8 cellular contexts compared by ENCODE assay signal in genomic region chr14:64388533-64389243, GRCh38. TPM values are rescaled to one million over a fixed set of nuclear protein-coding genes. Genes with fewer than 3 reads are reported as not detected.
DNase-seq lines count a peak whose midpoint lies in the region; ATAC-seq and TF ChIP-seq lines count a peak whose summit lies in the region.

No MANE protein-coding gene starts in this region.

- intact Hi-C loops in activated T-helper 1 cell treated with anti-CD3 and anti-CD28 coated beads, Interleukin-12 subunit alpha, Interleukin-12 subunit beta, Interleukin-2, Interleukin-4 antibody, amounts not matched to agents 30 ng/mL and 10 ng/mL and 1 ng/mL, durations not matched to agents 14 hours and 24 hours and 36 hours (cut with micrococcal nuclease) = loop anchor here (1.0 to 5.0 kb wide), 12 partner anchors 50 to 846 kb away; partner anchors contain the start of genes CHURC1, FNTB, HSPA2 and MAX

- peaks cover 54% of the 10 kb centered on the region for H3K79me2 ChIP-seq in osteoblast (ENCODE audit: insufficient read depth, low read length)

- H4K20me1 ChIP-seq in osteoblast (ENCODE audit: insufficient read depth, low read length) = no peaks in the 10 kb centered on the region

- peak overlapping the region; percentile 95 for H3K27ac ChIP-seq in C4-2B
- H3K27ac ChIP-seq in osteoblast (ENCODE audit: low read depth, low read length) = peak overlapping the region; percentile 65

- H2AFZ ChIP-seq in osteoblast (ENCODE audit: low read length) = peak overlapping the region; percentile 95

- H3K4me1 ChIP-seq in osteoblast (ENCODE audit: insufficient read depth, low read length) = no peaks in the 10 kb centered on the region

- no peaks in the 10 kb centered on the region for H3K9me3 ChIP-seq in osteoblast (ENCODE audit: low read depth, low read length)

- H3K27me3 Mint-ChIP-seq in activated T-helper 1 cell treated with anti-CD3 and anti-CD28 coated beads, Interleukin-12 subunit alpha, Interleukin-12 subunit beta, Interleukin-2, Interleukin-4 antibody, amounts not matched to agents 30 ng/mL and 10 ng/mL and 1 ng/mL, durations not matched to agents 14 hours and 24 hours and 36 hours (ENCODE audit: insufficient read depth) = no peaks in the 10 kb centered on the region

- H3K36me3 ChIP-seq in osteoblast (ENCODE audit: insufficient read depth, low read length) = peaks cover 5% of the 10 kb centered on the region

- H3K4me3 ChIP-seq in osteoblast (ENCODE audit: insufficient read depth, low read length) = peak overlapping the region; percentile 78

- H3K27ac Mint-ChIP-seq in activated T-helper 1 cell treated with anti-CD3 and anti-CD28 coated beads, Interleukin-12 subunit alpha, Interleukin-12 subunit beta, Interleukin-2, Interleukin-4 antibody, amounts not matched to agents 30 ng/mL and 10 ng/mL and 1 ng/mL, durations not matched to agents 14 hours and 24 hours and 36 hours = peak overlapping the region; percentile 90

- peak overlapping the region; percentile 94 for H3K4me2 ChIP-seq in osteoblast (ENCODE audit: insufficient read depth, low read length)

- TF ChIP-seq CTCF in C4-2B (conservative IDR thresholded peaks at IDR 0.05) = no peak
- no peak for TF ChIP-seq CTCF in osteoblast (IDR thresholded peaks at IDR 0.05; ENCODE audit: extremely low read depth, low read depth, low read length)

- ATAC-seq in GM21515 (IDR thresholded peaks at IDR 0.05; ENCODE audit: unreplicated experiment) (peak; percentile 4), GM18520 (IDR thresholded peaks at IDR 0.05; ENCODE audit: unreplicated experiment) (no peak)

- H3K36me3 Mint-ChIP-seq in activated T-helper 1 cell treated with anti-CD3 and anti-CD28 coated beads, Interleukin-12 subunit alpha, Interleukin-12 subunit beta, Interleukin-2, Interleukin-4 antibody, amounts not matched to agents 30 ng/mL and 10 ng/mL and 1 ng/mL, durations not matched to agents 14 hours and 24 hours and 36 hours (ENCODE audit: low read depth) = peaks cover 27% of the 10 kb centered on the region

- in situ Hi-C loops in KBM-7 (cut with MboI; ENCODE audit: low pct_unique_long_range_greater_than_20kb, low sequenced_read_pairs) = no loop called here

- peak; percentile 40 for DNase-seq in NCI-H128 (lab: John Stamatoyannopoulos, UW; ENCODE audit: unreplicated experiment)
- DNase-seq in activated T-helper 1 cell treated with anti-CD3 and anti-CD28 coated beads, Interleukin-12 subunit alpha, Interleukin-12 subunit beta, Interleukin-2, Interleukin-4 antibody, amounts not matched to agents 30 ng/mL and 10 ng/mL and 1 ng/mL, durations not matched to agents 14 hours and 24 hours and 36 hours (ENCODE audit: low spot score) = no peak
- DNase-seq in glomerular endothelial cell (ENCODE audit: extremely low read depth, low read depth, low spot score) = peak; percentile 7
- peak; percentile 71 for DNase-seq in osteoblast (ENCODE audit: insufficient read length, low spot score, missing footprints)
- no peak for DNase-seq in KBM-7

- peaks cover 35% of the 10 kb centered on the region for H3K4me1 Mint-ChIP-seq in activated T-helper 1 cell treated with anti-CD3 and anti-CD28 coated beads, Interleukin-12 subunit alpha, Interleukin-12 subunit beta, Interleukin-2, Interleukin-4 antibody, amounts not matched to agents 30 ng/mL and 10 ng/mL and 1 ng/mL, durations not matched to agents 14 hours and 24 hours and 36 hours (ENCODE audit: low read depth)

- no peaks in the 10 kb centered on the region for H3K9me3 Mint-ChIP-seq in activated T-helper 1 cell treated with anti-CD3 and anti-CD28 coated beads, Interleukin-12 subunit alpha, Interleukin-12 subunit beta, Interleukin-2, Interleukin-4 antibody, amounts not matched to agents 30 ng/mL and 10 ng/mL and 1 ng/mL, durations not matched to agents 14 hours and 24 hours and 36 hours

- H3K4me3 Mint-ChIP-seq in activated T-helper 1 cell treated with anti-CD3 and anti-CD28 coated beads, Interleukin-12 subunit alpha, Interleukin-12 subunit beta, Interleukin-2, Interleukin-4 antibody, amounts not matched to agents 30 ng/mL and 10 ng/mL and 1 ng/mL, durations not matched to agents 14 hours and 24 hours and 36 hours = peak overlapping the region; percentile 97

- H3K27me3 ChIP-seq in osteoblast (ENCODE audit: insufficient read depth, low read length) = no peaks in the 10 kb centered on the region

RNA-seq across cellular contexts. Expression of gene MTHFD1, which starts 0.5 kb away (rescaled TPM):
- 241 and 244 TPM in 2 replicates for total RNA-seq in activated T-helper 1 cell treated with anti-CD3 and anti-CD28 coated beads, Interleukin-12 subunit alpha, Interleukin-12 subunit beta, Interleukin-2, Interleukin-4 antibody, amounts not matched to agents 30 ng/mL and 10 ng/mL and 1 ng/mL, durations not matched to agents 14 hours and 24 hours and 36 hours
- total RNA-seq in glomerular endothelial cell (34.1 and 43.3 TPM in 2 replicates), osteoblast (28.2 and 33.6 TPM in 2 replicates)

Comparison
In these comparisons a context has a peak if more than half of its experiments do, and no peak if none do; other contexts are left out.
1. DNase-seq: peak in NCI-H128 (single experiment), glomerular endothelial cell (single experiment) and osteoblast (single experiment); none in activated T-helper 1 cell treated with anti-CD3 and anti-CD28 coated beads, Interleukin-12 subunit alpha, Interleukin-12 subunit beta, Interleukin-2, Interleukin-4 antibody, amounts not matched to agents 30 ng/mL and 10 ng/mL and 1 ng/mL, durations not matched to agents 14 hours and 24 hours and 36 hours (single experiment) and KBM-7 (single experiment).